In genomic region chr7:24573554-24574338, GRCh38 we compare ENCODE assay signal across 8 cellular contexts. TPM values are rescaled to one million over a fixed set of nuclear protein-coding genes. Genes with fewer than 3 reads are reported as not detected.
DNase-seq lines count a peak whose midpoint lies in the region; ATAC-seq and TF ChIP-seq lines count a peak whose summit lies in the region.

No MANE protein-coding gene starts in this region.

- H3K27ac ChIP-seq in breast epithelium, result peak overlapping the region; percentile 76 to 84

- no peaks in the 10 kb centered on the region for H3K9me3 Mint-ChIP-seq in IgD-negative memory B cell

- no peaks in the 10 kb centered on the region for H3K36me3 ChIP-seq in breast epithelium

- no peaks in the 10 kb centered on the region for H3K36me3 Mint-ChIP-seq in IgD-negative memory B cell

- intact Hi-C loops in breast epithelium (cut with DNase I; ENCODE audit: low total_unique reads), result no loop called here

- no peaks in the 10 kb centered on the region for H3K4me1 ChIP-seq in breast epithelium

- H3K27me3 Mint-ChIP-seq in IgD-negative memory B cell, result no peaks in the 10 kb centered on the region

- DNase-seq in T-helper 22 cell (ENCODE audit: low read depth) (peak; percentile 3), breast epithelium (ENCODE audit: low spot score in 2 of 2) (peak; percentile 24 to 51), islet precursor cell (peak; percentile 83), NCI-H2196 (lab: John Stamatoyannopoulos, UW; ENCODE audit: unreplicated experiment) (no peak)
- peak; percentile 14 to 35 for DNase-seq in stimulated activated CD4-positive, alpha-beta T cell treated with anti-CD3 and anti-CD28 coated beads, Interleukin-12 subunit alpha, Interleukin-12 subunit beta, amount 100 ng/mL, for 24 hours (ENCODE audit: low read depth in 2 of 2)

- TF ChIP-seq CTCF in breast epithelium (IDR thresholded peaks at IDR 0.05), result no peak

- ATAC-seq in GM21717 (IDR thresholded peaks at IDR 0.05; ENCODE audit: unreplicated experiment), result peak; percentile 28

- no peaks in the 10 kb centered on the region for H3K9me3 ChIP-seq in breast epithelium

- no peak for TF ChIP-seq POLR2A in breast epithelium (IDR thresholded peaks at IDR 0.05)

- H3K27ac Mint-ChIP-seq in IgD-negative memory B cell, result peak overlapping the region; percentile 92 to 98 (median 98)

- peak overlapping the region; percentile 96 to 100 (median 98) for H3K4me3 Mint-ChIP-seq in IgD-negative memory B cell

- H3K4me1 Mint-ChIP-seq in IgD-negative memory B cell, result peaks cover 21 to 40% (median 31%) of the 10 kb centered on the region in 3 donors

- no peaks in the 10 kb centered on the region for H3K27me3 ChIP-seq in breast epithelium

- H3K4me3 ChIP-seq in GM08714 (ENCODE audit: low read length) (peak overlapping the region; percentile 80), breast epithelium (peak overlapping the region; percentile 72 to 80 (median 76))

RNA-seq across cellular contexts. Expression of gene PALS2, which starts 0.5 kb away (rescaled TPM):
- polyA plus RNA-seq in IgD-negative memory B cell, result 23.0 TPM
- total RNA-seq in breast epithelium, result 10 to 100 TPM; 17.8 to 32.6 (median 29.2) TPM
